Comparison of ENCODE assay signal across 12 cellular contexts in genomic region chr11:47716692-47717091, GRCh38. TPM values are rescaled to one million over a fixed set of nuclear protein-coding genes. Genes with fewer than 3 reads are reported as not detected.
DNase-seq lines count a peak whose midpoint lies in the region; ATAC-seq and TF ChIP-seq lines count a peak whose summit lies in the region.
"Had no signal": no experiment of that assay in that cellular context is flagged by ENCODE, and none has a peak within 500 bp of the region (broad histone marks: within the 10 kb centered on the region; RNA-seq: fewer than 3 reads in every experiment).

No MANE protein-coding gene starts in this region.

- H3K9me3 ChIP-seq in smooth muscle cell (replicated peaks; ENCODE audit: low read depth): no peaks in the 10 kb centered on the region
- H3K9me3 ChIP-seq: testis had no signal

- H3K36me3 Mint-ChIP-seq in activated T-cell treated with anti-CD3 and anti-CD28 coated beads, Interleukin-2, amount 50 U/mL, for 72 hours (ENCODE audit: insufficient read depth in 2 of 2): peaks cover 7 to 19% of the 10 kb centered on the region in 2 donors
- H3K36me3 Mint-ChIP-seq in activated naive CD8-positive, alpha-beta T cell: peaks cover 2% of the 10 kb centered on the region
- H3K36me3 Mint-ChIP-seq in osteocyte (ENCODE audit: unreplicated experiment): peaks cover 31% of the 10 kb centered on the region

- H3K4me3 ChIP-seq in NB4 (ENCODE audit: low read depth, low read length) (no peak overlapping the region), smooth muscle cell (no peak overlapping the region)
- H3K4me3 ChIP-seq: GM23248, testis had no signal

- ATAC-seq in activated T-cell treated with anti-CD3 and anti-CD28 coated beads, Interleukin-2, amount 50 U/mL, for 72 hours (replicated peaks in 1 of 2): no peak
- ATAC-seq: Right ventricle myocardium inferior had no signal

- H3K27ac ChIP-seq in smooth muscle cell (ENCODE audit: low read depth): no peak overlapping the region
- H3K27ac ChIP-seq: GM23248, testis had no signal

- H2AFZ ChIP-seq in smooth muscle cell (ENCODE audit: low read depth): no peak overlapping the region
- H2AFZ ChIP-seq: GM23248 had no signal

- DNase-seq in activated T-cell treated with anti-CD3 and anti-CD28 coated beads, Interleukin-2, amount 50 U/mL, for 72 hours: peak in 1 of 2 donors; percentile 13
- DNase-seq in activated T-cell treated with anti-CD3 and anti-CD28 coated beads for 4 hours: no peak
- DNase-seq in NB4 (ENCODE audit: low read depth): peak; percentile 27
- DNase-seq in osteocyte (ENCODE audit: extremely low spot score, unreplicated experiment): peak; percentile 53
- DNase-seq in smooth muscle cell (lab: John Stamatoyannopoulos, UW; ENCODE audit: unreplicated experiment): no peak
- DNase-seq in stimulated activated CD4-positive, alpha-beta T cell treated with anti-CD3 and anti-CD28 coated beads, Interleukin-2, amount 100 ng/mL, for 24 hours: no peak
- DNase-seq in HT-29 (ENCODE audit: low spot score): no peak
- DNase-seq: GM23248, hippocampal formation, testis had no signal

- H3K27ac Mint-ChIP-seq in activated T-cell treated with anti-CD3 and anti-CD28 coated beads, Interleukin-2, amount 50 U/mL, for 72 hours: peak overlapping the region; percentile 89
- peak overlapping the region; percentile 55 for H3K27ac Mint-ChIP-seq in activated naive CD8-positive, alpha-beta T cell
- H3K27ac Mint-ChIP-seq in osteocyte (ENCODE audit: unreplicated experiment): no peak overlapping the region

- 94% methylated on average over 5 of the region's 5 CpGs for WGBS in smooth muscle cell (ENCODE audit: low lambda C conversion rate)

- peaks cover 18% of the 10 kb centered on the region for H3F3A ChIP-seq in smooth muscle cell (ENCODE audit: low read depth)

- no peak overlapping the region for H3K9ac ChIP-seq in smooth muscle cell (ENCODE audit: low read depth)
- H3K9ac ChIP-seq: GM23248 had no signal

- no peak for TF ChIP-seq POLR2A in NB4 (IDR thresholded peaks at IDR 0.05; ENCODE audit: extremely low read depth, insufficient read length)

- no peak overlapping the region for H3K4me2 ChIP-seq in smooth muscle cell

- no peaks in the 10 kb centered on the region for H3K79me2 ChIP-seq in smooth muscle cell (ENCODE audit: low read depth)

- TF ChIP-seq CTCF in NB4 (IDR thresholded peaks at IDR 0.05; ENCODE audit: low read depth, low read length) (no peak), osteocyte (IDR thresholded peaks at IDR 0.05) (no peak), smooth muscle cell (IDR thresholded peaks at IDR 0.05; ENCODE audit: borderline replicate concordance, insufficient read depth, poor library complexity, severe bottlenecking) (no peak)

- peaks cover 21% of the 10 kb centered on the region for H3K4me1 Mint-ChIP-seq in activated T-cell treated with anti-CD3 and anti-CD28 coated beads, Interleukin-2, amount 50 U/mL, for 72 hours (ENCODE audit: low read depth)
- peaks cover 18% of the 10 kb centered on the region for H3K4me1 Mint-ChIP-seq in activated naive CD8-positive, alpha-beta T cell (ENCODE audit: low read depth)
- H3K4me1 Mint-ChIP-seq in osteocyte (ENCODE audit: unreplicated experiment): peaks cover 6% of the 10 kb centered on the region

- no peaks in the 10 kb centered on the region for H3K9me3 Mint-ChIP-seq in activated T-cell treated with anti-CD3 and anti-CD28 coated beads, Interleukin-2, amount 50 U/mL, for 72 hours
- H3K9me3 Mint-ChIP-seq in activated naive CD8-positive, alpha-beta T cell (ENCODE audit: low read depth): no peaks in the 10 kb centered on the region
- no peaks in the 10 kb centered on the region for H3K9me3 Mint-ChIP-seq in osteocyte (ENCODE audit: unreplicated experiment)

- no peaks in the 10 kb centered on the region for H3K27me3 Mint-ChIP-seq in activated T-cell treated with anti-CD3 and anti-CD28 coated beads, Interleukin-2, amount 50 U/mL, for 72 hours (ENCODE audit: low read depth)
- no peaks in the 10 kb centered on the region for H3K27me3 Mint-ChIP-seq in activated naive CD8-positive, alpha-beta T cell
- H3K27me3 Mint-ChIP-seq in osteocyte (ENCODE audit: unreplicated experiment): no peaks in the 10 kb centered on the region

- peaks cover 6% of the 10 kb centered on the region for H3K36me3 ChIP-seq in smooth muscle cell (ENCODE audit: low read depth)

- H3K27me3 ChIP-seq in smooth muscle cell (ENCODE audit: low read depth): no peaks in the 10 kb centered on the region
- H3K27me3 ChIP-seq: testis had no signal

- no peak overlapping the region for H3K4me3 Mint-ChIP-seq in activated T-cell treated with anti-CD3 and anti-CD28 coated beads, Interleukin-2, amount 50 U/mL, for 72 hours
- no peak overlapping the region for H3K4me3 Mint-ChIP-seq in activated naive CD8-positive, alpha-beta T cell
- no peak overlapping the region for H3K4me3 Mint-ChIP-seq in osteocyte (ENCODE audit: unreplicated experiment)

- H3K4me1 ChIP-seq in smooth muscle cell (ENCODE audit: low read depth): no peaks in the 10 kb centered on the region

- no peaks in the 10 kb centered on the region for H4K20me1 ChIP-seq in smooth muscle cell (ENCODE audit: low read depth)

RNA-seq across cellular contexts. Expression of gene AGBL2, which starts 1.5 kb away (rescaled TPM):
- 1 to 10 TPM; 7.6 to 8.3 TPM for total RNA-seq in activated T-cell treated with anti-CD3 and anti-CD28 coated beads, Interleukin-2, amount 50 U/mL, for 72 hours
- total RNA-seq in osteocyte: 0.34 and 0.75 TPM in 2 replicates
- 0.94 and 1.1 TPM in 2 replicates for total RNA-seq in smooth muscle cell
- polyA plus RNA-seq in smooth muscle cell: 1.6 TPM in 1 of 2 replicates, not detected in the other
- total RNA-seq in HT-29 (2014; rRNA removed; shearing (Covaris generic)): 1.5 and 4.9 TPM in 2 replicates

RNA-seq across cellular contexts. Expression of gene FNBP4, which starts 50.4 kb away (rescaled TPM):
- total RNA-seq in activated T-cell treated with anti-CD3 and anti-CD28 coated beads, Interleukin-2, amount 50 U/mL, for 72 hours: 100 to 1,000 TPM; 148 to 157 TPM
- total RNA-seq in osteocyte: 93.1 and 97.7 TPM in 2 replicates
- total RNA-seq in smooth muscle cell: 62.4 and 64.1 TPM in 2 replicates
- 31.6 and 38.5 TPM in 2 replicates for polyA plus RNA-seq in smooth muscle cell
- total RNA-seq in HT-29 (2014; rRNA removed; shearing (Covaris generic)): 34.5 and 36.9 TPM in 2 replicates

Comparison
In these comparisons a context has a peak if more than half of its experiments do, and no peak if none do; other contexts are left out.
1. DNase-seq: peak in NB4 (single experiment) and osteocyte (single experiment); none in activated T-cell treated with anti-CD3 and anti-CD28 coated beads for 4 hours (single experiment), smooth muscle cell (single experiment), stimulated activated CD4-positive, alpha-beta T cell treated with anti-CD3 and anti-CD28 coated beads, Interleukin-2, amount 100 ng/mL, for 24 hours (0 of 2) and HT-29 (single experiment).